ENCODE assay signal across 11 cellular contexts in the genomic region with DNA sequence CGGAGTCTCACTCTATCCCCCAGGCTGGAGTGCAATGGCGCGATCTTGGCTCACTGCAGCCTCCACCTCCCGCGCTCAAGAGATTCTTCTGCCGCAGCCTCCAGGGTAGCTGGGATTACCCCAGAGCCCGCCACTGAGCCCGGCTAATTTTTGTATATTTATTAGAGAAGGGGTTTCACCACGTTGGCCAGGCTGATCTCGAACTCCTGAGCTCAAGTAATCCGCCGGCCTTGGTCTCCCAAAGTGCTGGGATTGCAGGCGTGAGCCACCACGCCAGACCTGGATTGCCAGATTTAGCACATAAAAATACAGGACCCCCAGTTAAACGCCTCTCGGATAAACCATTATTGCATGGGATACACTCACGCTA. TPM values are rescaled to one million over a fixed set of nuclear protein-coding genes. Genes with fewer than 3 reads are reported as not detected.
A peak's percentile ranks its signal among the peaks of the same experiment; 100 is the strongest.
DNase-seq lines count a peak whose midpoint lies in the region; ATAC-seq and TF ChIP-seq lines count a peak whose summit lies in the region.
"Had no signal": no experiment of that assay in that cellular context is flagged by ENCODE, and none has a peak within 500 bp of the region (broad histone marks: within the 10 kb centered on the region; RNA-seq: fewer than 3 reads in every experiment).

No MANE protein-coding gene starts in this region.

- no peaks in the 10 kb centered on the region for H3K9me3 Mint-ChIP-seq in activated CD4-positive, alpha-beta T cell treated with anti-CD3 and anti-CD28 coated beads for 36 hours (ENCODE audit: low read depth)
- no peaks in the 10 kb centered on the region for H3K9me3 Mint-ChIP-seq in activated naive CD8-positive, alpha-beta T cell treated with anti-CD3 and anti-CD28 coated beads, Interleukin-2, amount 50 U/mL, for 24 hours

- no peaks in the 10 kb centered on the region for H3K9me3 ChIP-seq in lower lobe of right lung
- H3K9me3 ChIP-seq in testis: no peaks in the 10 kb centered on the region

- ATAC-seq in activated CD4-positive, alpha-beta T cell treated with anti-CD3 and anti-CD28 coated beads for 36 hours: no peak
- ATAC-seq in activated naive CD8-positive, alpha-beta T cell treated with anti-CD3 and anti-CD28 coated beads, Interleukin-2, amount 50 U/mL, for 24 hours: no peak
- ATAC-seq in lower lobe of right lung (no peak), HG03095 (IDR thresholded peaks at IDR 0.05; ENCODE audit: unreplicated experiment) (no peak)

- POLR2A ChIA-PET in activated CD4-positive, alpha-beta T cell treated with anti-CD3 and anti-CD28 coated beads for 36 hours (lab: Charles Lee): interaction anchor here (1.4 to 2.7 kb wide), 5 partner anchors 22 to 314 kb away, joined by 3 to 12 read pairs (median 6); a partner anchor contains a TSS

- H3K36me3 Mint-ChIP-seq in activated CD4-positive, alpha-beta T cell treated with anti-CD3 and anti-CD28 coated beads for 36 hours (ENCODE audit: low read depth): peaks cover 23% of the 10 kb centered on the region
- H3K36me3 Mint-ChIP-seq in activated naive CD8-positive, alpha-beta T cell treated with anti-CD3 and anti-CD28 coated beads, Interleukin-2, amount 50 U/mL, for 24 hours (ENCODE audit: low read depth): peaks cover 16% of the 10 kb centered on the region

- peaks cover 16% of the 10 kb centered on the region for H3K4me1 ChIP-seq in lower lobe of right lung
- peaks cover 6% of the 10 kb centered on the region for H3K4me1 ChIP-seq in testis

- H3K4me1 Mint-ChIP-seq in activated CD4-positive, alpha-beta T cell treated with anti-CD3 and anti-CD28 coated beads for 36 hours: peaks cover 15% of the 10 kb centered on the region
- H3K4me1 Mint-ChIP-seq in activated naive CD8-positive, alpha-beta T cell treated with anti-CD3 and anti-CD28 coated beads, Interleukin-2, amount 50 U/mL, for 24 hours: peaks cover 14% of the 10 kb centered on the region

- no peaks in the 10 kb centered on the region for H3K27me3 ChIP-seq in lower lobe of right lung (ENCODE audit: low read depth)
- no peaks in the 10 kb centered on the region for H3K27me3 ChIP-seq in testis

- no peaks in the 10 kb centered on the region for H3K27me3 Mint-ChIP-seq in activated CD4-positive, alpha-beta T cell treated with anti-CD3 and anti-CD28 coated beads for 36 hours
- H3K27me3 Mint-ChIP-seq in activated naive CD8-positive, alpha-beta T cell treated with anti-CD3 and anti-CD28 coated beads, Interleukin-2, amount 50 U/mL, for 24 hours: no peaks in the 10 kb centered on the region

- no peak for TF ChIP-seq POLR2A in testis (IDR thresholded peaks at IDR 0.05)

- H3K4me3 ChIP-seq in lower lobe of right lung (peak overlapping the region; percentile 98), testis (peak overlapping the region; percentile 85 to 98)

- CTCF ChIA-PET in activated CD4-positive, alpha-beta T cell treated with anti-CD3 and anti-CD28 coated beads for 36 hours (lab: Charles Lee): interaction anchor here (0.6 to 4.8 kb wide), 34 partner anchors 8 to 667 kb away, joined by 3 to 93 read pairs (median 4); a partner anchor contains a TSS

- H3K4me3 Mint-ChIP-seq in activated CD4-positive, alpha-beta T cell treated with anti-CD3 and anti-CD28 coated beads for 36 hours: peak overlapping the region; percentile 86
- H3K4me3 Mint-ChIP-seq in activated naive CD8-positive, alpha-beta T cell treated with anti-CD3 and anti-CD28 coated beads, Interleukin-2, amount 50 U/mL, for 24 hours: peak overlapping the region; percentile 84

- H3K27ac Mint-ChIP-seq in activated CD4-positive, alpha-beta T cell treated with anti-CD3 and anti-CD28 coated beads for 36 hours: peak overlapping the region; percentile 84
- H3K27ac Mint-ChIP-seq in activated naive CD8-positive, alpha-beta T cell treated with anti-CD3 and anti-CD28 coated beads, Interleukin-2, amount 50 U/mL, for 24 hours: peak overlapping the region; percentile 75

- WGBS in testis, 2 donors: 44 to 52% methylated on average over 16 to 17 of the region's 17 CpGs

- intact Hi-C loops in activated CD4-positive, alpha-beta T cell treated with anti-CD3 and anti-CD28 coated beads for 36 hours (cut with DNase I, micrococcal nuclease): loop anchor here (1.0 to 10.0 kb wide), 15 partner anchors 23 to 1364 kb away; a partner anchor contains a TSS
- intact Hi-C loops in lower lobe of right lung (cut with DNase I): no loop called here
- intact Hi-C loops in testis (cut with DNase I; ENCODE audit: low total_unique reads): no loop called here

- TF ChIP-seq CTCF in lower lobe of right lung (IDR thresholded peaks at IDR 0.05) (no peak), testis (IDR thresholded peaks at IDR 0.05) (no peak)

- H3K36me3 ChIP-seq in lower lobe of right lung (peaks cover 26% of the 10 kb centered on the region), testis (ENCODE audit: low read depth, missing control alignments) (no peaks in the 10 kb centered on the region)

- no peak for DNase-seq in activated CD4-positive, alpha-beta T cell treated with anti-CD3 and anti-CD28 coated beads for 36 hours
- DNase-seq in activated CD4-positive, alpha-beta T cell treated with anti-CD3 and anti-CD28 coated beads for 1 hour: no peak
- DNase-seq in activated naive CD8-positive, alpha-beta T cell treated with anti-CD3 and anti-CD28 coated beads, Interleukin-2, amount 50 U/mL, for 24 hours: peak; percentile 10
- peak; percentile 50 for DNase-seq in lower lobe of right lung
- DNase-seq in testis: peak; percentile 20
- no peak for DNase-seq in Ammon's horn (ENCODE audit: low spot score)
- DNase-seq in SKM-1 treated with dmso at 0.1 percent for 144 hours (lab: John Stamatoyannopoulos, UW; ENCODE audit: unreplicated experiment): no peak

- H3K27ac ChIP-seq in lower lobe of right lung (peak overlapping the region; percentile 99), testis (peak overlapping the region in 1 of 2 donors; percentile 90)

RNA-seq across cellular contexts. Expression of a gene that starts 0.4 kb away (rescaled TPM):
- 10 to 100 TPM; 18.4 to 19.0 TPM for total RNA-seq in activated CD4-positive, alpha-beta T cell treated with anti-CD3 and anti-CD28 coated beads for 36 hours
- total RNA-seq in lower lobe of right lung: 39.9 TPM
- 10 to 100 TPM; 65.5 to 71.7 TPM for total RNA-seq in testis
- 22.7 TPM for polyA plus RNA-seq in testis (ENCODE audit: insufficient read depth, low read depth, low replicate concordance)

RNA-seq across cellular contexts. Expression of a gene that starts 30.9 kb away (rescaled TPM):
- not detected for total RNA-seq in activated CD4-positive, alpha-beta T cell treated with anti-CD3 and anti-CD28 coated beads for 36 hours
- total RNA-seq in lower lobe of right lung (not detected), testis (10 to 100 TPM in 1 of 2 donors, 1 to 10 TPM in 1; 7.5 to 16.5 TPM)
- 17.5 TPM for polyA plus RNA-seq in testis (ENCODE audit: insufficient read depth, low read depth, low replicate concordance)
- total RNA-seq: liver, subcutaneous adipose tissue had no signal
- polyA plus RNA-seq: AG04450 had no signal

Comparison
In these comparisons a context has a peak if more than half of its experiments do, and no peak if none do; other contexts are left out.
1. DNase-seq: peak in activated naive CD8-positive, alpha-beta T cell treated with anti-CD3 and anti-CD28 coated beads, Interleukin-2, amount 50 U/mL, for 24 hours (single experiment), lower lobe of right lung (single experiment) and testis (single experiment); none in activated CD4-positive, alpha-beta T cell treated with anti-CD3 and anti-CD28 coated beads for 36 hours (single experiment), activated CD4-positive, alpha-beta T cell treated with anti-CD3 and anti-CD28 coated beads for 1 hour (single experiment), Ammon's horn (single experiment) and SKM-1 treated with dmso at 0.1 percent for 144 hours (single experiment).
2. intact Hi-C loops: an anchor here in activated CD4-positive, alpha-beta T cell treated with anti-CD3 and anti-CD28 coated beads for 36 hours (1.0 to 10.0 kb wide); none called in lower lobe of right lung and testis.